ENCODE assay signal across 1 cellular context in genomic region chr7:139230774-139231512, GRCh38.
TF ChIP-seq lines count a peak whose summit lies in the region.

Gene UBN2 (plus strand): TSS chr7:139231237. CDS start chr7:139231485, 248 bp downstream.

TF ChIP-seq in GM23338, 12 proteins besides CTCF, POLR2A, EP300 and RAD21 (continued from another document):
- TF ChIP-seq ZNF462 (CRISPR knock-in tag; IDR thresholded peaks at IDR 0.05) (no peak), EZH2phosphoT487 (IDR thresholded peaks at IDR 0.05; ENCODE audit: unreplicated experiment) (no peak), NANOG (IDR thresholded peaks at IDR 0.05; ENCODE audit: borderline replicate concordance) (no peak), EZH2 (IDR thresholded peaks at IDR 0.05; ENCODE audit: low read depth, unreplicated experiment) (no peak), CREB1 (CRISPR knock-in tag; IDR thresholded peaks at IDR 0.05; ENCODE audit: low read depth) (peak; percentile 93)
